In genomic region chr1:12356004-12356890, GRCh38 we compare ENCODE assay signal across 18 cellular contexts.
DNase-seq lines count a peak whose midpoint lies in the region; ATAC-seq and TF ChIP-seq lines count a peak whose summit lies in the region.
"Had no signal": no experiment of that assay in that cellular context is flagged by ENCODE, and none has a peak within 500 bp of the region (broad histone marks: within the 10 kb centered on the region; RNA-seq: fewer than 3 reads in every experiment).

No MANE protein-coding gene starts in this region.

- in situ Hi-C loops in astrocyte of the cerebellum (cut with HindIII; ENCODE audit: low sequenced_read_pairs), result no loop called here

- DNase-seq in MG63, result peak; percentile 70
- peak; percentile 20 for DNase-seq in astrocyte of the cerebellum (ENCODE audit: low read depth)
- DNase-seq in iris pigment epithelial cell (ENCODE audit: low read depth), result peak; percentile 84
- DNase-seq in stimulated activated effector memory CD8-positive, alpha-beta T cell treated with anti-CD3 and anti-CD28 coated beads, Interleukin-12 subunit alpha, Interleukin-12 subunit beta, amount 100 ng/mL, for 72 hours (ENCODE audit: low spot score in 2 of 2), result no peak
- DNase-seq in UCSD-AML1 (lab: John Stamatoyannopoulos, UW; ENCODE audit: unreplicated experiment), result no peak
- DNase-seq: activated CD4-positive, alpha-beta T cell treated with anti-CD3 and anti-CD28 coated beads for 48 hours; CD8-positive, alpha-beta T cell; cortex of kidney; GM23248; NCI-H1436; nucleus accumbens; stimulated activated CD4-positive, alpha-beta T cell treated with anti-CD3 and anti-CD28 coated beads, Interleukin-2, amount 100 ng/mL, for 48 hours had no signal

- H3K4me1 Mint-ChIP-seq in stimulated activated effector memory CD8-positive, alpha-beta T cell treated with anti-CD3 and anti-CD28 coated beads, Interleukin-12 subunit alpha, Interleukin-12 subunit beta, amount 100 ng/mL, for 72 hours, result no peaks in the 10 kb centered on the region

- H3K36me3 Mint-ChIP-seq in stimulated activated effector memory CD8-positive, alpha-beta T cell treated with anti-CD3 and anti-CD28 coated beads, Interleukin-12 subunit alpha, Interleukin-12 subunit beta, amount 100 ng/mL, for 72 hours, result peaks cover 78% of the 10 kb centered on the region

- peak overlapping the region; percentile 48 for H3K27ac Mint-ChIP-seq in stimulated activated effector memory CD8-positive, alpha-beta T cell treated with anti-CD3 and anti-CD28 coated beads, Interleukin-12 subunit alpha, Interleukin-12 subunit beta, amount 100 ng/mL, for 72 hours
- H3K27ac Mint-ChIP-seq: activated T-helper 2 cell treated with anti-CD3 and anti-CD28 coated beads, Interferon-gamma antibody, Interleukin-2, Interleukin-4, amounts not matched to agents 10 μg/mL and 5 μg/mL and 100 μg/mL, durations not matched to agents 14 hours and 24 hours and 36 hours; CD8-positive, alpha-beta T cell; stimulated activated naive CD8-positive, alpha-beta T cell treated with anti-CD3 and anti-CD28 coated beads, Interleukin-15, Interleukin-2, amounts not matched to agents 100 ng/mL and 50 ng/mL, for 24 hours had no signal

- TF ChIP-seq CTCF in astrocyte of the cerebellum (IDR thresholded peaks at IDR 0.05; ENCODE audit: low read depth, low read length, missing control alignments), result no peak

- no peak for ATAC-seq in stimulated activated effector memory CD8-positive, alpha-beta T cell treated with anti-CD3 and anti-CD28 coated beads, Interleukin-12 subunit alpha, Interleukin-12 subunit beta, amount 100 ng/mL, for 72 hours
- ATAC-seq in HG02885 (IDR thresholded peaks at IDR 0.05; ENCODE audit: poor library complexity, unreplicated experiment) (no peak), HG02642 (IDR thresholded peaks at IDR 0.05; ENCODE audit: poor library complexity, unreplicated experiment) (no peak), GM19324 (IDR thresholded peaks at IDR 0.05; ENCODE audit: low FRiP score, unreplicated experiment) (no peak)
- ATAC-seq: CD8-positive, alpha-beta T cell had no signal

- no peaks in the 10 kb centered on the region for H3K9me3 ChIP-seq in MG63

- peaks cover 29% of the 10 kb centered on the region for H3K36me3 ChIP-seq in MG63

- no peaks in the 10 kb centered on the region for H3K9me3 Mint-ChIP-seq in stimulated activated effector memory CD8-positive, alpha-beta T cell treated with anti-CD3 and anti-CD28 coated beads, Interleukin-12 subunit alpha, Interleukin-12 subunit beta, amount 100 ng/mL, for 72 hours
- H3K9me3 Mint-ChIP-seq: activated T-helper 2 cell treated with anti-CD3 and anti-CD28 coated beads, Interferon-gamma antibody, Interleukin-2, Interleukin-4, amounts not matched to agents 10 μg/mL and 5 μg/mL and 100 μg/mL, durations not matched to agents 14 hours and 24 hours and 36 hours; CD8-positive, alpha-beta T cell; stimulated activated naive CD8-positive, alpha-beta T cell treated with anti-CD3 and anti-CD28 coated beads, Interleukin-15, Interleukin-2, amounts not matched to agents 100 ng/mL and 50 ng/mL, for 24 hours had no signal

- no peaks in the 10 kb centered on the region for H3K27me3 ChIP-seq in MG63

- no peak overlapping the region for H3K4me3 ChIP-seq in MG63
- no peak overlapping the region for H3K4me3 ChIP-seq in astrocyte of the cerebellum (ENCODE audit: low read depth, low read length)
- H3K4me3 ChIP-seq: GM23248, lung had no signal

- no peak overlapping the region for H3K4me3 Mint-ChIP-seq in stimulated activated effector memory CD8-positive, alpha-beta T cell treated with anti-CD3 and anti-CD28 coated beads, Interleukin-12 subunit alpha, Interleukin-12 subunit beta, amount 100 ng/mL, for 72 hours
- H3K4me3 Mint-ChIP-seq: CD8-positive, alpha-beta T cell; stimulated activated naive CD8-positive, alpha-beta T cell treated with anti-CD3 and anti-CD28 coated beads, Interleukin-15, Interleukin-2, amounts not matched to agents 100 ng/mL and 50 ng/mL, for 24 hours had no signal

Comparison
In these comparisons a context has a peak if more than half of its experiments do, and no peak if none do; other contexts are left out.
1. DNase-seq: peak in MG63 (single experiment), astrocyte of the cerebellum (single experiment) and iris pigment epithelial cell (single experiment); none in stimulated activated effector memory CD8-positive, alpha-beta T cell treated with anti-CD3 and anti-CD28 coated beads, Interleukin-12 subunit alpha, Interleukin-12 subunit beta, amount 100 ng/mL, for 72 hours (0 of 2) and UCSD-AML1 (single experiment).